ENCODE assay signal across 2 cellular contexts in genomic region chr16:78609542-78610253, GRCh38.
TF ChIP-seq lines count a peak whose summit lies in the region.

No MANE protein-coding gene starts in this region.

TF ChIP-seq in SK-N-SH, 30 proteins besides CTCF, POLR2A, EP300 and RAD21:
- TF ChIP-seq, protein P1, sequence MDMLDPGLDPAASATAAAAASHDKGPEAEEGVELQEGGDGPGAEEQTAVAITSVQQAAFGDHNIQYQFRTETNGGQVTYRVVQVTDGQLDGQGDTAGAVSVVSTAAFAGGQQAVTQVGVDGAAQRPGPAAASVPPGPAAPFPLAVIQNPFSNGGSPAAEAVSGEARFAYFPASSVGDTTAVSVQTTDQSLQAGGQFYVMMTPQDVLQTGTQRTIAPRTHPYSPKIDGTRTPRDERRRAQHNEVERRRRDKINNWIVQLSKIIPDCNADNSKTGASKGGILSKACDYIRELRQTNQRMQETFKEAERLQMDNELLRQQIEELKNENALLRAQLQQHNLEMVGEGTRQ (IDR thresholded peaks at IDR 0.05; ENCODE audit: borderline replicate concordance, low read depth, low read length): no peak
- peak; percentile 41; the same call in 1 of the 2 replicates for TF ChIP-seq GATA2 (CRISPR knock-in tag; IDR thresholded peaks at IDR 0.05)
TF ChIP-seq in SK-N-SH: peak in this region for 1.

TF ChIP-seq in SK-N-SH treated with all-trans-retinoic acid at 6 μM for 48 hours, 23 proteins besides CTCF, POLR2A, EP300 and RAD21:
- TF ChIP-seq CREB5 (CRISPR knock-in tag; IDR thresholded peaks at IDR 0.05; ENCODE audit: low read depth) (no peak), ZC3H10 (CRISPR knock-in tag; IDR thresholded peaks at IDR 0.05) (no peak), ZNF70 (CRISPR knock-in tag; IDR thresholded peaks at IDR 0.05) (no peak), OSR1 (CRISPR knock-in tag; IDR thresholded peaks at IDR 0.05) (no peak), ARNTL (CRISPR knock-in tag; IDR thresholded peaks at IDR 0.05; ENCODE audit: borderline replicate concordance, low read depth) (no peak), TSHZ2 (CRISPR knock-in tag; IDR thresholded peaks at IDR 0.05) (no peak), ZNF565 (CRISPR knock-in tag; conservative IDR thresholded peaks at IDR 0.05; ENCODE audit: low read depth) (no peak), PPARA (CRISPR knock-in tag; IDR thresholded peaks at IDR 0.05; ENCODE audit: borderline replicate concordance) (no peak), TCF4 (CRISPR knock-in tag; IDR thresholded peaks at IDR 0.05; ENCODE audit: borderline replicate concordance) (no peak), SNAI2 (CRISPR knock-in tag; IDR thresholded peaks at IDR 0.05) (no peak), CSDC2 (CRISPR knock-in tag; IDR thresholded peaks at IDR 0.05) (no peak), ZFP3 (CRISPR knock-in tag; IDR thresholded peaks at IDR 0.05) (no peak), GLIS3 (CRISPR knock-in tag; IDR thresholded peaks at IDR 0.05) (no peak), RARB (CRISPR knock-in tag; IDR thresholded peaks at IDR 0.05) (no peak)
- TF ChIP-seq, protein P2, sequence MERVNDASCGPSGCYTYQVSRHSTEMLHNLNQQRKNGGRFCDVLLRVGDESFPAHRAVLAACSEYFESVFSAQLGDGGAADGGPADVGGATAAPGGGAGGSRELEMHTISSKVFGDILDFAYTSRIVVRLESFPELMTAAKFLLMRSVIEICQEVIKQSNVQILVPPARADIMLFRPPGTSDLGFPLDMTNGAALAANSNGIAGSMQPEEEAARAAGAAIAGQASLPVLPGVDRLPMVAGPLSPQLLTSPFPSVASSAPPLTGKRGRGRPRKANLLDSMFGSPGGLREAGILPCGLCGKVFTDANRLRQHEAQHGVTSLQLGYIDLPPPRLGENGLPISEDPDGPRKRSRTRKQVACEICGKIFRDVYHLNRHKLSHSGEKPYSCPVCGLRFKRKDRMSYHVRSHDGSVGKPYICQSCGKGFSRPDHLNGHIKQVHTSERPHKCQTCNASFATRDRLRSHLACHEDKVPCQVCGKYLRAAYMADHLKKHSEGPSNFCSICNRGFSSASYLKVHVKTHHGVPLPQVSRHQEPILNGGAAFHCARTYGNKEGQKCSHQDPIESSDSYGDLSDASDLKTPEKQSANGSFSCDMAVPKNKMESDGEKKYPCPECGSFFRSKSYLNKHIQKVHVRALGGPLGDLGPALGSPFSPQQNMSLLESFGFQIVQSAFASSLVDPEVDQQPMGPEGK (CRISPR knock-in tag; IDR thresholded peaks at IDR 0.05; ENCODE audit: borderline replicate concordance): no peak
TF ChIP-seq in SK-N-SH treated with all-trans-retinoic acid at 6 μM for 48 hours: peak in this region for 0.
